ENCODE assay signal across 1 cellular context in the genomic region with DNA sequence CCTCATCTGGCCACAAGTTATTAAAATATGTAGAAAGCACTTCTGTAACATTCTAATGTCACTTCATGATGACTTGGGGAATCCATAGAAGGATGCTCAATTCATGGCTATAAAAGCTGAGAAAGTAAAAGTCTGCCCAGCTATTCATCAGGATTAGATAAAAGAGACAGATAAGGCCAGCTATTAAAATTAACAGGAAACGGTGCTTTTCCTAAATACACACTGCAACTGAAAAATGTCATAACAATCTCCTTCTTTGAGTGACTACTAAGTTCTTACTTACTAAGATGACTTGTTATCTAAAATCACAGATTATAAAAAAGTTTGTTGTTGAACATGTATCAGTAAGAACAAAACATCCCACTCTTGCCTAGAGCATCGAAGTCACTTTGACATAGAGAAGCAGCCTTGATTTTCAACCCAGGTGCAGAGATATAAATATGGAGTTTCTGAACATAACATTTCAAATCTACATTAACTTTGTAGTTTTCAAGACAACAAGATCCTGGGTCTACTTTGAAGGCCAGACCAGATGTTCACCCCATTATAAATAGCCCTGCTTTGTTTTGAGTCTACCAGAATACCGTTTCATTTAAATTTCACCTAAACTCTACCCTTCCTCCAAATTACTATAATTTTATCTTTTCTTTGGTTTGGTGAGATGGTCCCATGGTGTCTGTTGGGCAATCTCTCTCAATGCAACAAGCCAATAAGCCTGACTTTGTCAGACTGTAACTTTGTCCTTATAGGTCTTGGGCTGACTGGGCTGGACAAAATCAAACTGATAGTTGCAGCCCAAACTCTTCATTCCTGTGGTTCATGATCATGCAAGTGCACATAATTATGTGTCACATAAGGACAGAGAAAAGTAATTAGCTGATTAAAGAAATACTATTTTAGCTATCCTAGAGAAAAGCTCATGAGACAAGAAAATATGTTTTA.
TF ChIP-seq lines count a peak whose summit lies in the region.

No MANE protein-coding gene starts in this region.

TF ChIP-seq in IMR-90, 13 proteins besides CTCF, POLR2A, EP300 and RAD21:
- TF ChIP-seq CEBPB (IDR thresholded peaks at IDR 0.05; ENCODE audit: low read depth, low read length) = 0 out of 2 replicates have a peak, but pooled peaks have one; percentile 49
- TF ChIP-seq RCOR1 (IDR thresholded peaks at IDR 0.05; ENCODE audit: insufficient replicate concordance, low read length) = no peak
- TF ChIP-seq FOS (IDR thresholded peaks at IDR 0.05; ENCODE audit: low read depth, low read length) = no peak
